In genomic region chr19:5880604-5881078, GRCh38 we compare ENCODE assay signal across 9 cellular contexts. TPM values are rescaled to one million over a fixed set of nuclear protein-coding genes. Genes with fewer than 3 reads are reported as not detected.
DNase-seq lines count a peak whose midpoint lies in the region.
"Had no signal": no experiment of that assay in that cellular context is flagged by ENCODE, and none has a peak within 500 bp of the region (broad histone marks: within the 10 kb centered on the region; RNA-seq: fewer than 3 reads in every experiment).

No MANE protein-coding gene starts in this region.

- no peaks in the 10 kb centered on the region for H3K9me3 ChIP-seq in iPS-15b (ENCODE audit: control insufficient read depth, insufficient read depth, low read length)

- H3K9ac ChIP-seq in iPS-15b (ENCODE audit: low read depth, low read length) = no peak overlapping the region

- DNase-seq in A172 (ENCODE audit: low spot score) (peak; percentile 67), RPMI8226 (peak; percentile 53), NCI-H2081 treated with DMSO at 0.1 percent for 48 hours (lab: John Stamatoyannopoulos, UW) (no peak), COLO829 (ENCODE audit: low spot score) (no peak), NCI-H1694 treated with DMSO at 0.1 percent for 48 hours (lab: John Stamatoyannopoulos, UW) (no peak)
- DNase-seq: naive B cell had no signal

- no peaks in the 10 kb centered on the region for H3K36me3 ChIP-seq in iPS-15b (ENCODE audit: control insufficient read depth, insufficient read depth, low read length)

- no peaks in the 10 kb centered on the region for H3K27me3 ChIP-seq in iPS-15b (ENCODE audit: control insufficient read depth, insufficient read depth, low read length)

- peaks cover 7% of the 10 kb centered on the region for H3K4me1 ChIP-seq in iPS-15b (ENCODE audit: control insufficient read depth, insufficient read depth, low read length)

- H3K4me3 ChIP-seq in iPS-15b (ENCODE audit: low read depth, low read length) = peak overlapping the region; percentile 22

RNA-seq across cellular contexts. Expression of gene FUT5, which starts 10.3 kb away (rescaled TPM):
- not detected in 2 replicates for total RNA-seq in A172 (2014; rRNA removed; shearing (Covaris generic))
- total RNA-seq: subcutaneous adipose tissue; T-helper 2 cell treated with Interferon-gamma antibody and Interleukin-4, amounts not matched to agents 100 ng/mL and 5 ng/mL, for 36 hours had no signal

RNA-seq across cellular contexts. Expression of gene NDUFA11, which starts 22.9 kb away (rescaled TPM):
- total RNA-seq in A172 (2014; rRNA removed; shearing (Covaris generic)) = 208 and 242 TPM in 2 replicates

RNA-seq across cellular contexts. Expression of gene VMAC, which starts 24.0 kb away (rescaled TPM):
- total RNA-seq in A172 (2014; rRNA removed; shearing (Covaris generic)) = 3.0 and 3.2 TPM in 2 replicates

RNA-seq across cellular contexts. Expression of gene FUT3, which starts 29.4 kb away (rescaled TPM):
- total RNA-seq in A172 (2014; rRNA removed; shearing (Covaris generic)) = not detected in 2 replicates
- total RNA-seq: subcutaneous adipose tissue; T-helper 2 cell treated with Interferon-gamma antibody and Interleukin-4, amounts not matched to agents 100 ng/mL and 5 ng/mL, for 36 hours had no signal

RNA-seq across cellular contexts. Expression of gene CAPS, which starts 33.4 kb away (rescaled TPM):
- 12.0 and 15.0 TPM in 2 replicates for total RNA-seq in A172 (2014; rRNA removed; shearing (Covaris generic))

Comparison
In these comparisons a context has a peak if more than half of its experiments do, and no peak if none do; other contexts are left out.
1. DNase-seq: peak in A172 (single experiment) and RPMI8226 (single experiment); none in NCI-H2081 treated with DMSO at 0.1 percent for 48 hours (single experiment), COLO829 (single experiment) and NCI-H1694 treated with DMSO at 0.1 percent for 48 hours (single experiment).